11 cellular contexts compared by ENCODE assay signal in the genomic region with DNA sequence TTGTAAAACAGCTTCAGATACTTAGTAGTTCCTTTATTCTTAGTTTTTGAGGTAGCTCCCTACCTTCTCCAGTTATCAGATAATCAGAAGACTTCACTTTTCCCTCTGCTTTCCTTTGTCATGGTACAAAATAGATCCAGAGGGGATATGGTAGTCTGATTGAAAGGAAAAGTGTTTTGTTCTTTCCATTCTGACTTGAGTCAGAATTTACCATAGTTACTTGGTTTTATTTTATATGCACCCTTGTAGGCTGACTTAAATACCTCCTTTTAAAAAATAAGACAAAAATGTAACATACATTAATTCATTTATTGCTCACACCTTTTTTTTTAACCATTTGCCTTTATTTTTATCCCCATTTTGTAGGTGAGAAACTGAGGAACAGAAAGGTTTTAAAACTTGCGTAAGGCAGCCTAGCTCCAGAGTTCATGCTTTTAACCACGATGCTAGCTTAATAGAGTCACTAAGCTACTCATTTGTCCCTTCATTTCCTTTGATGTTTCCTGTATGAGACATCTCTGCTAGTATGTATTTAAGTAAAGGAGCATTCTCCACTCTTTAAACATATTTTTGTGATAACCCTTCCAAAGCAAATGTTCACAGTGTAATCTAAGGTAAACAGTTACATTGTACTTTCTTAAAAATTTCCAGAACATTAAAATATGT.
DNase-seq lines count a peak whose midpoint lies in the region; ATAC-seq, FAIRE-seq and TF ChIP-seq lines count a peak whose summit lies in the region.
"Had no signal": no experiment of that assay in that cellular context is flagged by ENCODE, and none has a peak within 500 bp of the region (broad histone marks: within the 10 kb centered on the region; RNA-seq: fewer than 3 reads in every experiment).

No MANE protein-coding gene starts in this region.

- CTCF ChIA-PET in activated CD8-positive, alpha-beta T cell treated with anti-CD3 and anti-CD28 coated beads for 36 hours (lab: Charles Lee): interaction anchor here (0.7 to 1.3 kb wide), 4 partner anchors 9 to 137 kb away, joined by 3 to 8 read pairs (median 3); no protein-coding TSS in a partner anchor

- FAIRE-seq in islet of Langerhans (lab: Jason Lieb, UNC): peak; percentile 68

- no peaks in the 10 kb centered on the region for H3K9me3 Mint-ChIP-seq in activated CD8-positive, alpha-beta T cell treated with anti-CD3 and anti-CD28 coated beads for 36 hours
- no peaks in the 10 kb centered on the region for H3K9me3 Mint-ChIP-seq in stimulated activated naive B cell treated with anti-CD40 and anti-IgM and Interleukin-4, amounts not matched to agents 10 μg/mL and 1 μg/mL and 100 μg/mL, for 72 hours
- H3K9me3 Mint-ChIP-seq: dendritic cell treated with granulocyte-macrophage colony-stimulating factor and Interleukin-4, amounts not matched to agents 40 ng/mL and 50 ng/mL, for 4 days had no signal

- peaks cover 23% of the 10 kb centered on the region for H3K4me1 Mint-ChIP-seq in activated CD8-positive, alpha-beta T cell treated with anti-CD3 and anti-CD28 coated beads for 36 hours (ENCODE audit: low read depth)
- peaks cover 22 to 28% of the 10 kb centered on the region in 2 donors for H3K4me1 Mint-ChIP-seq in stimulated activated naive B cell treated with anti-CD40 and anti-IgM and Interleukin-4, amounts not matched to agents 10 μg/mL and 1 μg/mL and 100 μg/mL, for 72 hours

- peak; percentile 82 for ATAC-seq in activated CD8-positive, alpha-beta T cell treated with anti-CD3 and anti-CD28 coated beads for 36 hours
- no peak for ATAC-seq in stimulated activated naive B cell treated with anti-CD40 and anti-IgM and Interleukin-4, amounts not matched to agents 10 μg/mL and 1 μg/mL and 100 μg/mL, for 72 hours (replicated peaks)
- no peak for ATAC-seq in HG03432 (IDR thresholded peaks at IDR 0.05; ENCODE audit: unreplicated experiment)

- no peak overlapping the region for H3K27ac Mint-ChIP-seq in activated CD8-positive, alpha-beta T cell treated with anti-CD3 and anti-CD28 coated beads for 36 hours
- peak overlapping the region; percentile 65 for H3K27ac Mint-ChIP-seq in stimulated activated naive B cell treated with anti-CD40 and anti-IgM and Interleukin-4, amounts not matched to agents 10 μg/mL and 1 μg/mL and 100 μg/mL, for 72 hours
- H3K27ac Mint-ChIP-seq: dendritic cell treated with granulocyte-macrophage colony-stimulating factor and Interleukin-4, amounts not matched to agents 40 ng/mL and 50 ng/mL, for 4 days had no signal

- peak overlapping the region; percentile 10 for H3K4me3 Mint-ChIP-seq in activated CD8-positive, alpha-beta T cell treated with anti-CD3 and anti-CD28 coated beads for 36 hours
- H3K4me3 Mint-ChIP-seq in stimulated activated naive B cell treated with anti-CD40 and anti-IgM and Interleukin-4, amounts not matched to agents 10 μg/mL and 1 μg/mL and 100 μg/mL, for 72 hours: no peak overlapping the region
- H3K4me3 Mint-ChIP-seq: dendritic cell treated with granulocyte-macrophage colony-stimulating factor and Interleukin-4, amounts not matched to agents 40 ng/mL and 50 ng/mL, for 4 days had no signal

- TF ChIP-seq CTCF in activated CD8-positive, alpha-beta T cell treated with anti-CD3 and anti-CD28 coated beads for 36 hours (IDR thresholded peaks at IDR 0.05): no peak

- DNase-seq in HT1080 (ENCODE audit: low read depth) (peak; percentile 63), G401 (ENCODE audit: low spot score) (no peak), iPS-NIHi7 (ENCODE audit: extremely low spot score) (no peak), CD1c-positive myeloid dendritic cell (ENCODE audit: extremely low spot score) (no peak)
- no peak for DNase-seq in activated CD8-positive, alpha-beta T cell treated with anti-CD3 and anti-CD28 coated beads for 36 hours
- no peak for DNase-seq in stimulated activated naive B cell treated with anti-CD40 and anti-IgM and Interleukin-4, amounts not matched to agents 10 μg/mL and 1 μg/mL and 100 μg/mL, for 72 hours
- DNase-seq: NCI-H1417 treated with DMSO at 0.1 percent for 48 hours, SHP77 treated with DMSO at 0.1 percent for 48 hours had no signal

- intact Hi-C loops in activated CD8-positive, alpha-beta T cell treated with anti-CD3 and anti-CD28 coated beads for 36 hours (cut with micrococcal nuclease): no loop called here

- in situ Hi-C loops in G401 (cut with HindIII; ENCODE audit: low sequenced_read_pairs): no loop called here

- no peaks in the 10 kb centered on the region for H3K27me3 Mint-ChIP-seq in activated CD8-positive, alpha-beta T cell treated with anti-CD3 and anti-CD28 coated beads for 36 hours
- H3K27me3 Mint-ChIP-seq in stimulated activated naive B cell treated with anti-CD40 and anti-IgM and Interleukin-4, amounts not matched to agents 10 μg/mL and 1 μg/mL and 100 μg/mL, for 72 hours: no peaks in the 10 kb centered on the region
- H3K27me3 Mint-ChIP-seq: dendritic cell treated with granulocyte-macrophage colony-stimulating factor and Interleukin-4, amounts not matched to agents 40 ng/mL and 50 ng/mL, for 4 days had no signal

- peaks cover 30% of the 10 kb centered on the region for H3K36me3 Mint-ChIP-seq in activated CD8-positive, alpha-beta T cell treated with anti-CD3 and anti-CD28 coated beads for 36 hours (ENCODE audit: low read depth)
- H3K36me3 Mint-ChIP-seq in stimulated activated naive B cell treated with anti-CD40 and anti-IgM and Interleukin-4, amounts not matched to agents 10 μg/mL and 1 μg/mL and 100 μg/mL, for 72 hours: peaks cover 34 to 44% of the 10 kb centered on the region in 2 donors

- POLR2A ChIA-PET in activated CD8-positive, alpha-beta T cell treated with anti-CD3 and anti-CD28 coated beads for 36 hours (lab: Charles Lee): interaction anchor here (0.6 to 1.4 kb wide), 4 partner anchors 10 to 1023 kb away, joined by 3 to 4 read pairs (median 3); no protein-coding TSS in a partner anchor
